ENCODE assay signal across 10 cellular contexts in genomic region chr16:56269824-56270684, GRCh38.
DNase-seq lines count a peak whose midpoint lies in the region; ATAC-seq, FAIRE-seq and TF ChIP-seq lines count a peak whose summit lies in the region.
"Had no signal": no experiment of that assay in that cellular context is flagged by ENCODE, and none has a peak within 500 bp of the region (broad histone marks: within the 10 kb centered on the region; RNA-seq: fewer than 3 reads in every experiment).

No MANE protein-coding gene starts in this region.

- no peak for FAIRE-seq in kidney (lab: Jason Lieb, UNC)

- H3K9me3 ChIP-seq in Panc1 (ENCODE audit: control insufficient read depth, insufficient read depth, low read depth, low read length) (no peaks in the 10 kb centered on the region), neuronal stem cell (replicated peaks in 1 of 2; ENCODE audit: control insufficient read depth in 2 of 2, insufficient read depth in 1 of 2, low read depth in 1 of 2, low read length in 2 of 2) (peaks cover 5 to 18% of the 10 kb centered on the region in 2 donors), kidney (ENCODE audit: control insufficient read depth in 1 of 2, low read length in 2 of 2) (no peaks in the 10 kb centered on the region)

- no peak for TF ChIP-seq CTCF in Panc1 (IDR thresholded peaks at IDR 0.05)
- no peak for TF ChIP-seq CTCF in kidney (IDR thresholded peaks at IDR 0.05; ENCODE audit: borderline replicate concordance, extremely low read depth, insufficient read depth)

- H3K9ac ChIP-seq in neuronal stem cell (ENCODE audit: low read depth, low read length, poor library complexity): no peak overlapping the region
- H3K9ac ChIP-seq in kidney (ENCODE audit: low read length in 2 of 2): no peak overlapping the region

- no peak overlapping the region for H3K4me2 ChIP-seq in neuronal stem cell (ENCODE audit: insufficient read depth, low read length, poor library complexity, severe bottlenecking)

- no CpG with 5 or more reads among the region's 7 CpGs for WGBS in neuronal stem cell (ENCODE audit: extremely low coverage in 2 of 2, insufficient read length in 2 of 2, insufficient replicate concordance in 1 of 2), 2 donors

- H3K27ac ChIP-seq in Panc1 (ENCODE audit: low read length) (no peak overlapping the region), neuronal stem cell (replicated peaks; ENCODE audit: low read length) (no peak overlapping the region), kidney (ENCODE audit: low read depth in 2 of 2, low read length in 2 of 2) (no peak overlapping the region)

- peaks cover 0 to 6% of the 10 kb centered on the region in 2 donors for H3K36me3 Mint-ChIP-seq in activated naive CD4-positive, alpha-beta T cell treated with anti-CD3 and anti-CD28 coated beads, Interleukin-2, amount 50 U/mL, for 72 hours

- H2BK5ac ChIP-seq in neuronal stem cell (ENCODE audit: low read length): no peak overlapping the region

- peak overlapping the region; percentile 9 for H3K23ac ChIP-seq in neuronal stem cell (ENCODE audit: low read depth, low read length, poor library complexity)

- no peak overlapping the region for H3K4me3 ChIP-seq in Panc1 (ENCODE audit: low read depth in 2 of 2, low read length in 2 of 2)
- no peak overlapping the region for H3K4me3 ChIP-seq in neuronal stem cell (ENCODE audit: low read length in 2 of 2)
- H3K4me3 ChIP-seq in kidney (ENCODE audit: low read length in 2 of 2): no peak overlapping the region

- DNase-seq in Ammon's horn (ENCODE audit: low spot score) (peak; percentile 84), Panc1 (ENCODE audit: low read depth, low spot score) (no peak), head of caudate nucleus (peak in 32 of 42 donors; percentile 37 to 87 (median 69)), neuronal stem cell (ENCODE audit: low spot score) (no peak), Kasumi-1 (lab: John Stamatoyannopoulos, UW) (no peak), kidney (no peak), NCI-H2171 (lab: John Stamatoyannopoulos, UW) (no peak)
- DNase-seq in activated naive CD4-positive, alpha-beta T cell treated with anti-CD3 and anti-CD28 coated beads, Interleukin-2, amount 50 U/mL, for 72 hours (ENCODE audit: low spot score in 2 of 2): no peak
- DNase-seq: DMS153; stimulated activated CD4-positive, alpha-beta T cell treated with anti-CD3 and anti-CD28 coated beads, Interleukin-1b, Interleukin-23, amount 100 ng/mL, for 48 hours had no signal

- peak overlapping the region; percentile 1 for H2AFZ ChIP-seq in neuronal stem cell (ENCODE audit: low read length)

- H2BK12ac ChIP-seq in neuronal stem cell (ENCODE audit: low read length): no peak overlapping the region

- H4K8ac ChIP-seq in neuronal stem cell (ENCODE audit: low read depth, low read length): no peak overlapping the region

- ATAC-seq in Panc1: peak; percentile 66; the same call in 1 of the 2 replicates
- ATAC-seq in activated naive CD4-positive, alpha-beta T cell treated with anti-CD3 and anti-CD28 coated beads, Interleukin-2, amount 50 U/mL, for 72 hours: no peak

- H3K14ac ChIP-seq in neuronal stem cell (ENCODE audit: low read length): no peak overlapping the region

- H3K4me1 ChIP-seq in Panc1 (ENCODE audit: control insufficient read depth, insufficient read depth, low read length) (no peaks in the 10 kb centered on the region), neuronal stem cell (ENCODE audit: control insufficient read depth in 2 of 2, insufficient read depth in 1 of 2, low read depth in 1 of 2, low read length in 2 of 2) (peaks cover 0 to 5% of the 10 kb centered on the region in 2 donors), kidney (ENCODE audit: control insufficient read depth in 1 of 2, insufficient read depth in 1 of 2, low read depth in 1 of 2, low read length in 2 of 2) (no peaks in the 10 kb centered on the region)

- no peaks in the 10 kb centered on the region for H3K79me1 ChIP-seq in neuronal stem cell (ENCODE audit: low read depth, low read length)

- in situ Hi-C loops in Panc1 (cut with HindIII; ENCODE audit: low pct_unique_long_range_greater_than_20kb, low sequenced_read_pairs): no loop called here

- H3K9me3 Mint-ChIP-seq in activated naive CD4-positive, alpha-beta T cell treated with anti-CD3 and anti-CD28 coated beads, Interleukin-2, amount 50 U/mL, for 72 hours: peaks cover 0 to 4% of the 10 kb centered on the region in 2 donors

- no peak overlapping the region for H4K91ac ChIP-seq in neuronal stem cell (ENCODE audit: low read depth, low read length, poor library complexity)

- no peaks in the 10 kb centered on the region for H3K36me3 ChIP-seq in Panc1 (ENCODE audit: control insufficient read depth, insufficient read depth, low read length)
- no peaks in the 10 kb centered on the region for H3K36me3 ChIP-seq in neuronal stem cell (replicated peaks in 1 of 2; ENCODE audit: control insufficient read depth in 2 of 2, insufficient read depth in 2 of 2, low read length in 2 of 2)
- H3K36me3 ChIP-seq in kidney (ENCODE audit: control insufficient read depth in 1 of 2, insufficient read depth in 2 of 2, low read length in 2 of 2): no peaks in the 10 kb centered on the region

- H3K27me3 ChIP-seq in Panc1 (ENCODE audit: control insufficient read depth, insufficient read depth, low read length) (no peaks in the 10 kb centered on the region), neuronal stem cell (ENCODE audit: control insufficient read depth in 3 of 3, insufficient read depth in 3 of 3, low read depth in 1 of 3, low read length in 3 of 3) (no peaks in the 10 kb centered on the region)

- CTCF ChIA-PET in Panc1 (lab: Charles Lee): no interaction called here

- no TSS peak for BruUV-seq in Panc1 (replicated peaks; lab: Mats Ljungman, UMichigan)

- no peak overlapping the region for H2BK15ac ChIP-seq in neuronal stem cell (ENCODE audit: low read length)

- POLR2A ChIA-PET in Panc1 (lab: Charles Lee): no interaction called here

- H3K4ac ChIP-seq in neuronal stem cell (ENCODE audit: low read length): no peak overlapping the region

- intact Hi-C loops in Panc1 (cut with micrococcal nuclease; ENCODE audit: unreplicated experiment): no loop called here
- intact Hi-C loops in head of caudate nucleus (cut with DNase I): loop anchor here (5.0 kb wide), 1 partner anchor 42 kb away; no protein-coding TSS in a partner anchor
- intact Hi-C loops in kidney (cut with DNase I): no loop called here

- no peak overlapping the region for H3K27ac Mint-ChIP-seq in activated naive CD4-positive, alpha-beta T cell treated with anti-CD3 and anti-CD28 coated beads, Interleukin-2, amount 50 U/mL, for 72 hours

- H2BK120ac ChIP-seq in neuronal stem cell (ENCODE audit: low read depth, low read length): no peak overlapping the region

- H2AK5ac ChIP-seq in neuronal stem cell (ENCODE audit: low read depth, low read length): no peak overlapping the region

- H3K18ac ChIP-seq in neuronal stem cell (ENCODE audit: low read length): no peak overlapping the region

Comparison
In these comparisons a context has a peak if more than half of its experiments do, and no peak if none do; other contexts are left out.
1. DNase-seq: peak in Ammon's horn (single experiment) and head of caudate nucleus (32 of 42); none in Panc1 (single experiment), neuronal stem cell (single experiment), Kasumi-1 (0 of 2), activated naive CD4-positive, alpha-beta T cell treated with anti-CD3 and anti-CD28 coated beads, Interleukin-2, amount 50 U/mL, for 72 hours (0 of 2), kidney (single experiment) and NCI-H2171 (single experiment).